ENCODE assay signal across 1 cellular context in genomic region chr1:32073387-32074229, GRCh38.
TF ChIP-seq lines count a peak whose summit lies in the region.

No MANE protein-coding gene starts in this region.

TF ChIP-seq in HEK293, 187 proteins besides CTCF, POLR2A, EP300 and RAD21:
- TF ChIP-seq PRDM2 (tag by site-specific recombination; IDR thresholded peaks at IDR 0.05; ENCODE audit: borderline replicate concordance) (no peak), ZNF645 (tag by site-specific recombination; IDR thresholded peaks at IDR 0.05) (no peak), ZNF426 (tag by site-specific recombination; IDR thresholded peaks at IDR 0.05) (no peak), ZFHX2 (tag by site-specific recombination; conservative IDR thresholded peaks at IDR 0.05) (peak; percentile 99), BCL11A (tag by site-specific recombination; IDR thresholded peaks at IDR 0.05; ENCODE audit: low read depth) (no peak), ZNF433 (tag by site-specific recombination; IDR thresholded peaks at IDR 0.05; ENCODE audit: low read depth) (no peak), GLI4 (tag by site-specific recombination; IDR thresholded peaks at IDR 0.05) (no peak), ZNF112 (tag by site-specific recombination; IDR thresholded peaks at IDR 0.05) (no peak), GFI1B (tag by site-specific recombination; IDR thresholded peaks at IDR 0.05) (no peak), PATZ1 (tag by site-specific recombination; IDR thresholded peaks at IDR 0.05) (no peak; the same call in 1 of the 2 replicates), PBX3 (CRISPR knock-in tag; IDR thresholded peaks at IDR 0.05) (no peak), ZSCAN16 (tag by site-specific recombination; IDR thresholded peaks at IDR 0.05) (no peak), SP2 (tag by site-specific recombination; IDR thresholded peaks at IDR 0.05) (peak; percentile 70), ZNF362 (tag by site-specific recombination; IDR thresholded peaks at IDR 0.05) (no peak), ZNF791 (tag by site-specific recombination; IDR thresholded peaks at IDR 0.05) (no peak), ZNF302 (tag by site-specific recombination; IDR thresholded peaks at IDR 0.05; ENCODE audit: low read depth) (no peak), MYNN (tag by site-specific recombination; IDR thresholded peaks at IDR 0.05; ENCODE audit: borderline replicate concordance) (peak; percentile 65; the same call in 1 of the 2 replicates), ZFP69B (tag by site-specific recombination; IDR thresholded peaks at IDR 0.05) (no peak), ZBTB8A (tag by site-specific recombination; IDR thresholded peaks at IDR 0.05) (peak; percentile 94), HIC1 (tag by site-specific recombination; IDR thresholded peaks at IDR 0.05) (no peak), HOXA7 (CRISPR knock-in tag; IDR thresholded peaks at IDR 0.05; ENCODE audit: borderline replicate concordance) (no peak), ZBTB21 (tag by site-specific recombination; IDR thresholded peaks at IDR 0.05) (no peak), ZSCAN4 (tag by site-specific recombination; IDR thresholded peaks at IDR 0.05) (no peak), ZNF280D (tag by site-specific recombination; IDR thresholded peaks at IDR 0.05) (no peak), HOXC10 (CRISPR knock-in tag; IDR thresholded peaks at IDR 0.05) (no peak), ZNF501 (tag by site-specific recombination; IDR thresholded peaks at IDR 0.05) (no peak), EGR2 (tag by site-specific recombination; IDR thresholded peaks at IDR 0.05; ENCODE audit: low read depth) (peak; percentile 99)
